8 cellular contexts compared by ENCODE assay signal in genomic region chr6:154928325-154928922, GRCh38.
DNase-seq lines count a peak whose midpoint lies in the region; ATAC-seq and TF ChIP-seq lines count a peak whose summit lies in the region.

No MANE protein-coding gene starts in this region.

- ATAC-seq in GM19351 (IDR thresholded peaks at IDR 0.05; ENCODE audit: unreplicated experiment), result peak; percentile 87
- peak; percentile 64; the same call in 2 of the 3 replicates for ATAC-seq in RWPE2 (ENCODE audit: low read depth)

- intact Hi-C loops in activated T-helper 2 cell treated with anti-CD3 and anti-CD28 coated beads, Interferon-gamma antibody, Interleukin-2, Interleukin-4, amounts not matched to agents 10 μg/mL and 5 μg/mL and 100 μg/mL, durations not matched to agents 14 hours and 24 hours and 36 hours (cut with micrococcal nuclease), result loop anchor here (1.0 to 5.0 kb wide), 3 partner anchors 246 to 320 kb away; no protein-coding TSS in a partner anchor
- intact Hi-C loops in prostate gland (cut with DNase I), result loop anchor here (5.0 kb wide), 2 partner anchors 61 to 319 kb away; no protein-coding TSS in a partner anchor

- H3K9me3 ChIP-seq in RWPE2 (ENCODE audit: severe bottlenecking) (no peaks in the 10 kb centered on the region), prostate gland (no peaks in the 10 kb centered on the region)

- no peak overlapping the region for H3K27ac Mint-ChIP-seq in activated T-helper 2 cell treated with anti-CD3 and anti-CD28 coated beads, Interferon-gamma antibody, Interleukin-2, Interleukin-4, amounts not matched to agents 10 μg/mL and 5 μg/mL and 100 μg/mL, durations not matched to agents 14 hours and 24 hours and 36 hours

- WGBS in prostate gland, result 18% methylated on average over 5 of the region's 5 CpGs

- H3K4me1 ChIP-seq in RWPE2 (ENCODE audit: insufficient read depth, poor library complexity, severe bottlenecking) (peaks cover 10% of the 10 kb centered on the region), prostate gland (replicated peaks) (no peaks in the 10 kb centered on the region)

- H3K4me1 Mint-ChIP-seq in activated T-helper 2 cell treated with anti-CD3 and anti-CD28 coated beads, Interferon-gamma antibody, Interleukin-2, Interleukin-4, amounts not matched to agents 10 μg/mL and 5 μg/mL and 100 μg/mL, durations not matched to agents 14 hours and 24 hours and 36 hours (ENCODE audit: low read depth), result peaks cover 16% of the 10 kb centered on the region

- H3K4me3 ChIP-seq in BJ (ENCODE audit: low read depth, low read length) (no peak overlapping the region), RWPE2 (ENCODE audit: severe bottlenecking) (no peak overlapping the region), prostate gland (no peak overlapping the region)

- DNase-seq in BJ (ENCODE audit: low read depth), result no peak
- DNase-seq in LHCN-M2 (ENCODE audit: low read depth), result peak; percentile 68
- no peak for DNase-seq in RWPE2 (ENCODE audit: low spot score)
- peak; percentile 36 for DNase-seq in activated T-helper 2 cell treated with anti-CD3 and anti-CD28 coated beads, Interferon-gamma antibody, Interleukin-2, Interleukin-4, amounts not matched to agents 10 μg/mL and 5 μg/mL and 100 μg/mL, durations not matched to agents 14 hours and 24 hours and 36 hours (ENCODE audit: low spot score)
- peak; percentile 74 for DNase-seq in germinal center (ENCODE audit: low spot score)
- peak; percentile 52 for DNase-seq in prostate gland (ENCODE audit: low spot score)
- no peak for DNase-seq in cerebellar nuclear complex (lab: John Stamatoyannopoulos, UW)

- H3K9me3 Mint-ChIP-seq in activated T-helper 2 cell treated with anti-CD3 and anti-CD28 coated beads, Interferon-gamma antibody, Interleukin-2, Interleukin-4, amounts not matched to agents 10 μg/mL and 5 μg/mL and 100 μg/mL, durations not matched to agents 14 hours and 24 hours and 36 hours, result no peaks in the 10 kb centered on the region

- TF ChIP-seq POLR2A in prostate gland (IDR thresholded peaks at IDR 0.05), result no peak

- no peaks in the 10 kb centered on the region for H3K36me3 ChIP-seq in BJ (ENCODE audit: control insufficient read depth, insufficient read depth, low read length)
- no peaks in the 10 kb centered on the region for H3K36me3 ChIP-seq in RWPE2 (ENCODE audit: low read depth)
- no peaks in the 10 kb centered on the region for H3K36me3 ChIP-seq in prostate gland

- H3K4me3 Mint-ChIP-seq in activated T-helper 2 cell treated with anti-CD3 and anti-CD28 coated beads, Interferon-gamma antibody, Interleukin-2, Interleukin-4, amounts not matched to agents 10 μg/mL and 5 μg/mL and 100 μg/mL, durations not matched to agents 14 hours and 24 hours and 36 hours (ENCODE audit: low read depth), result no peak overlapping the region

- H3K27me3 ChIP-seq in BJ (ENCODE audit: control insufficient read depth, insufficient read depth, low read length), result no peaks in the 10 kb centered on the region
- no peaks in the 10 kb centered on the region for H3K27me3 ChIP-seq in RWPE2 (ENCODE audit: insufficient read depth, poor library complexity, severe bottlenecking)
- H3K27me3 ChIP-seq in prostate gland (replicated peaks; ENCODE audit: insufficient read depth), result no peaks in the 10 kb centered on the region

- no peaks in the 10 kb centered on the region for H3K27me3 Mint-ChIP-seq in activated T-helper 2 cell treated with anti-CD3 and anti-CD28 coated beads, Interferon-gamma antibody, Interleukin-2, Interleukin-4, amounts not matched to agents 10 μg/mL and 5 μg/mL and 100 μg/mL, durations not matched to agents 14 hours and 24 hours and 36 hours (ENCODE audit: low read depth)

- TF ChIP-seq CTCF in BJ (IDR thresholded peaks at IDR 0.05; ENCODE audit: insufficient read depth, low read depth, low read length) (peak; percentile 80), RWPE2 (IDR thresholded peaks at IDR 0.05; ENCODE audit: poor library complexity, severe bottlenecking) (peak; percentile 90), prostate gland (IDR thresholded peaks at IDR 0.05) (peak; percentile 28 to 77 (median 69))

- POLR2A ChIA-PET in BJ (lab: Charles Lee), result no interaction called here

- no peak overlapping the region for H3K27ac ChIP-seq in RWPE2 (ENCODE audit: poor library complexity, severe bottlenecking)
- no peak overlapping the region for H3K27ac ChIP-seq in prostate gland

- CTCF ChIA-PET in BJ (lab: Yijun Ruan, JAX), result interaction anchor here (0.7 to 10.8 kb wide), 39 partner anchors 9 to 567 kb away, joined by 3 to 161 read pairs (median 4); partner anchors contain the start of gene TIAM2

- no peaks in the 10 kb centered on the region for H3K36me3 Mint-ChIP-seq in activated T-helper 2 cell treated with anti-CD3 and anti-CD28 coated beads, Interferon-gamma antibody, Interleukin-2, Interleukin-4, amounts not matched to agents 10 μg/mL and 5 μg/mL and 100 μg/mL, durations not matched to agents 14 hours and 24 hours and 36 hours (ENCODE audit: low read depth)

Comparison
In these comparisons a context has a peak if more than half of its experiments do, and no peak if none do; other contexts are left out.
1. DNase-seq: peak in LHCN-M2 (single experiment), activated T-helper 2 cell treated with anti-CD3 and anti-CD28 coated beads, Interferon-gamma antibody, Interleukin-2, Interleukin-4, amounts not matched to agents 10 μg/mL and 5 μg/mL and 100 μg/mL, durations not matched to agents 14 hours and 24 hours and 36 hours (single experiment), germinal center (single experiment) and prostate gland (single experiment); none in BJ (single experiment), RWPE2 (single experiment) and cerebellar nuclear complex (0 of 2).
2. Peak in every context shown above with its lines, with median percentiles within 50 percentile points of each other: CTCF ChIP-seq.